1 cellular context compared by ENCODE assay signal in the genomic region with DNA sequence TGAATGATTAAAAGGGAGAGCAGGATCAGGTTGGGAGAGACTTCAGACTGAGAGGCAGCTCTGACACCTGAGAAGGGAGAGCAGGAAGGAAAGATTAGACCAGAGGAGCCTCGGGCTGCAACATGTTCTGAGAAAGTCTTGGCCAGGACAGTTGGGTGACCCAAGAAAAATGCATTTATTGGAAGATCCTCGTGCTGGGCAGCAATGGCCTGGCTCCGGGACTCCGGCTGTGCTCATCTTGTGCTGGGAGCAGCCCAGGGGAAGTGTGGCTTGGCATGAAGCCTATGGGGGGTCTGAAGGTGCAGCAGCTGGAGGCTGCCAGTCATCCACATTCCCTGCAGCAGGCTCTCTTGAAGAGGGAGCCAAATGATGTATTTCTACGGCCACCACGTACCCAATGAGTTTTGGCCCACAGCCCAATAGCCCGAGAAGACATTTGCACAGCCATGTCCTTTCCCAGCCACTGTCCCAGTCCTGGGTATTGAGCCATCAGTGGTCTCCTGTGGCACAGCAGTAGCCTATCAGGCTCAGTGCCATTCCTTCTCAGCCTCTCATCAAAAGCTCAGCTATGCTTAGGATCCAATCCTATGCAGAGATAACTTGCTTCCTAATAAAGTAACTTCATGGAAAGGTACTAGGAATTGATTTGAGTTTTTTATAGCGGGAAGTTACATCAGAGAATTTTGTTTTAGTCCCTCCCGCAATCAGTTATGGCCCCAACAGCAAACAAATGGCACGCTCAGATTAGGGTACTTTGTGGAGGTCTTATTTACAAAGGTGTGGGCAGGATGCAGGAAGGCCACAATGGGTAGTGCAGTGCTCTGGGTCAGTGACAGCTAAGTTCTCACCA.
TF ChIP-seq lines count a peak whose summit lies in the region.

No MANE protein-coding gene starts in this region.

TF ChIP-seq in IMR-90, 13 proteins besides CTCF, POLR2A, EP300 and RAD21 (continued from another document):
- TF ChIP-seq, protein P1, sequence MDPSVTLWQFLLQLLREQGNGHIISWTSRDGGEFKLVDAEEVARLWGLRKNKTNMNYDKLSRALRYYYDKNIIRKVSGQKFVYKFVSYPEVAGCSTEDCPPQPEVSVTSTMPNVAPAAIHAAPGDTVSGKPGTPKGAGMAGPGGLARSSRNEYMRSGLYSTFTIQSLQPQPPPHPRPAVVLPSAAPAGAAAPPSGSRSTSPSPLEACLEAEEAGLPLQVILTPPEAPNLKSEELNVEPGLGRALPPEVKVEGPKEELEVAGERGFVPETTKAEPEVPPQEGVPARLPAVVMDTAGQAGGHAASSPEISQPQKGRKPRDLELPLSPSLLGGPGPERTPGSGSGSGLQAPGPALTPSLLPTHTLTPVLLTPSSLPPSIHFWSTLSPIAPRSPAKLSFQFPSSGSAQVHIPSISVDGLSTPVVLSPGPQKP (IDR thresholded peaks at IDR 0.05; ENCODE audit: borderline replicate concordance, low read depth, low read length) = no peak
- no peak for TF ChIP-seq NFE2L2 (IDR thresholded peaks at IDR 0.05; ENCODE audit: low read depth, low read length)
- TF ChIP-seq BHLHE40 (IDR thresholded peaks at IDR 0.05; ENCODE audit: low read depth, low read length) = no peak
- TF ChIP-seq, protein P2, sequence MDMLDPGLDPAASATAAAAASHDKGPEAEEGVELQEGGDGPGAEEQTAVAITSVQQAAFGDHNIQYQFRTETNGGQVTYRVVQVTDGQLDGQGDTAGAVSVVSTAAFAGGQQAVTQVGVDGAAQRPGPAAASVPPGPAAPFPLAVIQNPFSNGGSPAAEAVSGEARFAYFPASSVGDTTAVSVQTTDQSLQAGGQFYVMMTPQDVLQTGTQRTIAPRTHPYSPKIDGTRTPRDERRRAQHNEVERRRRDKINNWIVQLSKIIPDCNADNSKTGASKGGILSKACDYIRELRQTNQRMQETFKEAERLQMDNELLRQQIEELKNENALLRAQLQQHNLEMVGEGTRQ (IDR thresholded peaks at IDR 0.05; ENCODE audit: low read depth, low read length) = no peak
- TF ChIP-seq MXI1 (IDR thresholded peaks at IDR 0.05; ENCODE audit: borderline replicate concordance, low read depth, low read length) = no peak
